1 cellular context compared by ENCODE assay signal in the genomic region with DNA sequence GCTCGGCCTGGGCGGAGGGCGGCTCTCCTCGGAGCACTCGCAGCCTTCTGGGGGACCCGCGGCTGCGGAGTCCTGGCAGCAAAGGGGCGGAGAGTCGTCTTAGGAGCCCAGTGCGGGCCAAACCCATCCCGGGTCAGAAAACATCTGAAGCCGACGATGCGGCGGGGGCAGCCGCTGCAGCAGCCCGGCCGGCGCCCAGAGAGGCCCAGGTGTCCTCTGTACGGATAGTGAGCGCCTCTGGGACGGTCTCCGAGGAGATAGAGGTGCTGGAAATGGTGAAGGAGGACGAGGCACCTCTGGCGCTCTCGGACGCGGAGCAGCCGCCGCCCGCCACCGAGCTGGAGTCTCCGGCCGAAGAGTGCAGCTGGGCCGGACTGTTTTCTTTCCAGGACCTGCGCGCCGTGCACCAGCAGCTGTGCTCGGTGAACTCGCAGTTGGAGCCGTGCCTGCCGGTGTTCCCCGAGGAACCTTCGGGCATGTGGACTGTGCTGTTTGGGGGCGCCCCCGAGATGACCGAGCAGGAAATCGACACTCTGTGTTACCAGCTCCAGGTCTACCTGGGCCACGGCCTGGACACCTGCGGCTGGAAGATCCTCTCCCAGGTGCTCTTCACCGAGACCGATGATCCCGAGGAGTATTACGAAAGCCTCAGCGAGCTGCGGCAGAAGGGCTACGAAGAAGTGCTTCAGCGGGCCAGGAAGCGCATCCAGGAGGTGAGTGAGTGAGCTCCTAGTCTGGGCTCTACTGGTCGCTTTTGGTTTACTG.
TF ChIP-seq lines count a peak whose summit lies in the region.

No MANE protein-coding gene starts in this region.

TF ChIP-seq in GM12878, 131 proteins besides CTCF, POLR2A, EP300 and RAD21 (continued from another document and continues in another):
- TF ChIP-seq, protein P1, sequence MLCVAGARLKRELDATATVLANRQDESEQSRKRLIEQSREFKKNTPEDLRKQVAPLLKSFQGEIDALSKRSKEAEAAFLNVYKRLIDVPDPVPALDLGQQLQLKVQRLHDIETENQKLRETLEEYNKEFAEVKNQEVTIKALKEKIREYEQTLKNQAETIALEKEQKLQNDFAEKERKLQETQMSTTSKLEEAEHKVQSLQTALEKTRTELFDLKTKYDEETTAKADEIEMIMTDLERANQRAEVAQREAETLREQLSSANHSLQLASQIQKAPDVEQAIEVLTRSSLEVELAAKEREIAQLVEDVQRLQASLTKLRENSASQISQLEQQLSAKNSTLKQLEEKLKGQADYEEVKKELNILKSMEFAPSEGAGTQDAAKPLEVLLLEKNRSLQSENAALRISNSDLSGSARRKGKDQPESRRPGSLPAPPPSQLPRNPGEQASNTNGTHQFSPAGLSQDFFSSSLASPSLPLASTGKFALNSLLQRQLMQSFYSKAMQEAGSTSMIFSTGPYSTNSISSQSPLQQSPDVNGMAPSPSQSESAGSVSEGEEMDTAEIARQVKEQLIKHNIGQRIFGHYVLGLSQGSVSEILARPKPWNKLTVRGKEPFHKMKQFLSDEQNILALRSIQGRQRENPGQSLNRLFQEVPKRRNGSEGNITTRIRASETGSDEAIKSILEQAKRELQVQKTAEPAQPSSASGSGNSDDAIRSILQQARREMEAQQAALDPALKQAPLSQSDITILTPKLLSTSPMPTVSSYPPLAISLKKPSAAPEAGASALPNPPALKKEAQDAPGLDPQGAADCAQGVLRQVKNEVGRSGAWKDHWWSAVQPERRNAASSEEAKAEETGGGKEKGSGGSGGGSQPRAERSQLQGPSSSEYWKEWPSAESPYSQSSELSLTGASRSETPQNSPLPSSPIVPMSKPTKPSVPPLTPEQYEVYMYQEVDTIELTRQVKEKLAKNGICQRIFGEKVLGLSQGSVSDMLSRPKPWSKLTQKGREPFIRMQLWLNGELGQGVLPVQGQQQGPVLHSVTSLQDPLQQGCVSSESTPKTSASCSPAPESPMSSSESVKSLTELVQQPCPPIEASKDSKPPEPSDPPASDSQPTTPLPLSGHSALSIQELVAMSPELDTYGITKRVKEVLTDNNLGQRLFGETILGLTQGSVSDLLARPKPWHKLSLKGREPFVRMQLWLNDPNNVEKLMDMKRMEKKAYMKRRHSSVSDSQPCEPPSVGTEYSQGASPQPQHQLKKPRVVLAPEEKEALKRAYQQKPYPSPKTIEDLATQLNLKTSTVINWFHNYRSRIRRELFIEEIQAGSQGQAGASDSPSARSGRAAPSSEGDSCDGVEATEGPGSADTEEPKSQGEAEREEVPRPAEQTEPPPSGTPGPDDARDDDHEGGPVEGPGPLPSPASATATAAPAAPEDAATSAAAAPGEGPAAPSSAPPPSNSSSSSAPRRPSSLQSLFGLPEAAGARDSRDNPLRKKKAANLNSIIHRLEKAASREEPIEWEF (IDR thresholded peaks at IDR 0.05; ENCODE audit: insufficient replicate concordance, low read depth, low read length): no peak
- TF ChIP-seq, protein P2, sequence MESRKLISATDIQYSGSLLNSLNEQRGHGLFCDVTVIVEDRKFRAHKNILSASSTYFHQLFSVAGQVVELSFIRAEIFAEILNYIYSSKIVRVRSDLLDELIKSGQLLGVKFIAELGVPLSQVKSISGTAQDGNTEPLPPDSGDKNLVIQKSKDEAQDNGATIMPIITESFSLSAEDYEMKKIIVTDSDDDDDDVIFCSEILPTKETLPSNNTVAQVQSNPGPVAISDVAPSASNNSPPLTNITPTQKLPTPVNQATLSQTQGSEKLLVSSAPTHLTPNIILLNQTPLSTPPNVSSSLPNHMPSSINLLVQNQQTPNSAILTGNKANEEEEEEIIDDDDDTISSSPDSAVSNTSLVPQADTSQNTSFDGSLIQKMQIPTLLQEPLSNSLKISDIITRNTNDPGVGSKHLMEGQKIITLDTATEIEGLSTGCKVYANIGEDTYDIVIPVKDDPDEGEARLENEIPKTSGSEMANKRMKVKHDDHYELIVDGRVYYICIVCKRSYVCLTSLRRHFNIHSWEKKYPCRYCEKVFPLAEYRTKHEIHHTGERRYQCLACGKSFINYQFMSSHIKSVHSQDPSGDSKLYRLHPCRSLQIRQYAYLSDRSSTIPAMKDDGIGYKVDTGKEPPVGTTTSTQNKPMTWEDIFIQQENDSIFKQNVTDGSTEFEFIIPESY (IDR thresholded peaks at IDR 0.05): no peak
- TF ChIP-seq NFIC (IDR thresholded peaks at IDR 0.05; ENCODE audit: low read depth, low read length) (peak; percentile 2; the same call in 1 of the 2 replicates), STAT3 (IDR thresholded peaks at IDR 0.05; ENCODE audit: low read depth, low read length) (no peak), MTA3 (IDR thresholded peaks at IDR 0.05; ENCODE audit: borderline replicate concordance, low read length) (no peak), TCF7 (IDR thresholded peaks at IDR 0.05; ENCODE audit: borderline replicate concordance) (no peak), CBX5 (IDR thresholded peaks at IDR 0.05; ENCODE audit: low read depth) (no peak), POLR2AphosphoS5 (IDR thresholded peaks at IDR 0.05; ENCODE audit: low read length) (no peak), MXI1 (IDR thresholded peaks at IDR 0.05; ENCODE audit: low read depth, low read length) (no peak), CREM (IDR thresholded peaks at IDR 0.05; ENCODE audit: low read depth) (no peak), YY1 (IDR thresholded peaks at IDR 0.05; ENCODE audit: low read depth, low read length) (no peak; the same call in 1 of the 2 replicates), HCFC1 (IDR thresholded peaks at IDR 0.05; ENCODE audit: low read length) (no peak), HDAC2 (IDR thresholded peaks at IDR 0.05) (no peak), NR2C1 (IDR thresholded peaks at IDR 0.05) (no peak), TBL1XR1 (IDR thresholded peaks at IDR 0.05; ENCODE audit: low read depth, low read length) (no peak), SUPT20H (IDR thresholded peaks at IDR 0.05; ENCODE audit: borderline replicate concordance, control insufficient read depth, low read depth, low read length) (no peak), SP1 (IDR thresholded peaks at IDR 0.05; ENCODE audit: low read depth, low read length) (no peak), NR2C2 (IDR thresholded peaks at IDR 0.05; ENCODE audit: borderline replicate concordance, control insufficient read depth, insufficient read length, low read depth) (no peak), TAF1 (IDR thresholded peaks at IDR 0.05; ENCODE audit: borderline replicate concordance, low read depth, low read length) (0 out of 2 replicates have a peak, but pooled peaks have one; percentile 0), RUNX3 (IDR thresholded peaks at IDR 0.05; ENCODE audit: low read length) (0 out of 2 replicates have a peak, but pooled peaks have one; percentile 4), ZNF622 (IDR thresholded peaks at IDR 0.05) (no peak), KAT2A (conservative IDR thresholded peaks at IDR 0.05; ENCODE audit: control insufficient read depth, low read depth, low read length) (no peak)
- TF ChIP-seq, protein P3, sequence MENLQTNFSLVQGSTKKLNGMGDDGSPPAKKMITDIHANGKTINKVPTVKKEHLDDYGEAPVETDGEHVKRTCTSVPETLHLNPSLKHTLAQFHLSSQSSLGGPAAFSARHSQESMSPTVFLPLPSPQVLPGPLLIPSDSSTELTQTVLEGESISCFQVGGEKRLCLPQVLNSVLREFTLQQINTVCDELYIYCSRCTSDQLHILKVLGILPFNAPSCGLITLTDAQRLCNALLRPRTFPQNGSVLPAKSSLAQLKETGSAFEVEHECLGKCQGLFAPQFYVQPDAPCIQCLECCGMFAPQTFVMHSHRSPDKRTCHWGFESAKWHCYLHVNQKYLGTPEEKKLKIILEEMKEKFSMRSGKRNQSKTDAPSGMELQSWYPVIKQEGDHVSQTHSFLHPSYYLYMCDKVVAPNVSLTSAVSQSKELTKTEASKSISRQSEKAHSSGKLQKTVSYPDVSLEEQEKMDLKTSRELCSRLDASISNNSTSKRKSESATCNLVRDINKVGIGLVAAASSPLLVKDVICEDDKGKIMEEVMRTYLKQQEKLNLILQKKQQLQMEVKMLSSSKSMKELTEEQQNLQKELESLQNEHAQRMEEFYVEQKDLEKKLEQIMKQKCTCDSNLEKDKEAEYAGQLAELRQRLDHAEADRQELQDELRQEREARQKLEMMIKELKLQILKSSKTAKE (IDR thresholded peaks at IDR 0.05; ENCODE audit: low read depth, poor library complexity, severe bottlenecking): no peak
- TF ChIP-seq, protein P4, sequence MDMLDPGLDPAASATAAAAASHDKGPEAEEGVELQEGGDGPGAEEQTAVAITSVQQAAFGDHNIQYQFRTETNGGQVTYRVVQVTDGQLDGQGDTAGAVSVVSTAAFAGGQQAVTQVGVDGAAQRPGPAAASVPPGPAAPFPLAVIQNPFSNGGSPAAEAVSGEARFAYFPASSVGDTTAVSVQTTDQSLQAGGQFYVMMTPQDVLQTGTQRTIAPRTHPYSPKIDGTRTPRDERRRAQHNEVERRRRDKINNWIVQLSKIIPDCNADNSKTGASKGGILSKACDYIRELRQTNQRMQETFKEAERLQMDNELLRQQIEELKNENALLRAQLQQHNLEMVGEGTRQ (IDR thresholded peaks at IDR 0.05; ENCODE audit: borderline replicate concordance, low read depth, low read length): no peak
- TF ChIP-seq, protein P5, sequence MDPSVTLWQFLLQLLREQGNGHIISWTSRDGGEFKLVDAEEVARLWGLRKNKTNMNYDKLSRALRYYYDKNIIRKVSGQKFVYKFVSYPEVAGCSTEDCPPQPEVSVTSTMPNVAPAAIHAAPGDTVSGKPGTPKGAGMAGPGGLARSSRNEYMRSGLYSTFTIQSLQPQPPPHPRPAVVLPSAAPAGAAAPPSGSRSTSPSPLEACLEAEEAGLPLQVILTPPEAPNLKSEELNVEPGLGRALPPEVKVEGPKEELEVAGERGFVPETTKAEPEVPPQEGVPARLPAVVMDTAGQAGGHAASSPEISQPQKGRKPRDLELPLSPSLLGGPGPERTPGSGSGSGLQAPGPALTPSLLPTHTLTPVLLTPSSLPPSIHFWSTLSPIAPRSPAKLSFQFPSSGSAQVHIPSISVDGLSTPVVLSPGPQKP (IDR thresholded peaks at IDR 0.05; ENCODE audit: low read depth, low read length): no peak; the same call in 1 of the 2 replicates
- TF ChIP-seq, protein P6, sequence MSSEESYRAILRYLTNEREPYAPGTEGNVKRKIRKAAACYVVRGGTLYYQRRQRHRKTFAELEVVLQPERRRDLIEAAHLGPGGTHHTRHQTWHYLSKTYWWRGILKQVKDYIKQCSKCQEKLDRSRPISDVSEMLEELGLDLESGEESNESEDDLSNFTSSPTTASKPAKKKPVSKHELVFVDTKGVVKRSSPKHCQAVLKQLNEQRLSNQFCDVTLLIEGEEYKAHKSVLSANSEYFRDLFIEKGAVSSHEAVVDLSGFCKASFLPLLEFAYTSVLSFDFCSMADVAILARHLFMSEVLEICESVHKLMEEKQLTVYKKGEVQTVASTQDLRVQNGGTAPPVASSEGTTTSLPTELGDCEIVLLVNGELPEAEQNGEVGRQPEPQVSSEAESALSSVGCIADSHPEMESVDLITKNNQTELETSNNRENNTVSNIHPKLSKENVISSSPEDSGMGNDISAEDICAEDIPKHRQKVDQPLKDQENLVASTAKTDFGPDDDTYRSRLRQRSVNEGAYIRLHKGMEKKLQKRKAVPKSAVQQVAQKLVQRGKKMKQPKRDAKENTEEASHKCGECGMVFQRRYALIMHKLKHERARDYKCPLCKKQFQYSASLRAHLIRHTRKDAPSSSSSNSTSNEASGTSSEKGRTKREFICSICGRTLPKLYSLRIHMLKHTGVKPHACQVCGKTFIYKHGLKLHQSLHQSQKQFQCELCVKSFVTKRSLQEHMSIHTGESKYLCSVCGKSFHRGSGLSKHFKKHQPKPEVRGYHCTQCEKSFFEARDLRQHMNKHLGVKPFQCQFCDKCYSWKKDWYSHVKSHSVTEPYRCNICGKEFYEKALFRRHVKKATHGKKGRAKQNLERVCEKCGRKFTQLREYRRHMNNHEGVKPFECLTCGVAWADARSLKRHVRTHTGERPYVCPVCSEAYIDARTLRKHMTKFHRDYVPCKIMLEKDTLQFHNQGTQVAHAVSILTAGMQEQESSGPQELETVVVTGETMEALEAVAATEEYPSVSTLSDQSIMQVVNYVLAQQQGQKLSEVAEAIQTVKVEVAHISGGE (CRISPR knock-in tag; IDR thresholded peaks at IDR 0.05): no peak
- TF ChIP-seq, protein P7, sequence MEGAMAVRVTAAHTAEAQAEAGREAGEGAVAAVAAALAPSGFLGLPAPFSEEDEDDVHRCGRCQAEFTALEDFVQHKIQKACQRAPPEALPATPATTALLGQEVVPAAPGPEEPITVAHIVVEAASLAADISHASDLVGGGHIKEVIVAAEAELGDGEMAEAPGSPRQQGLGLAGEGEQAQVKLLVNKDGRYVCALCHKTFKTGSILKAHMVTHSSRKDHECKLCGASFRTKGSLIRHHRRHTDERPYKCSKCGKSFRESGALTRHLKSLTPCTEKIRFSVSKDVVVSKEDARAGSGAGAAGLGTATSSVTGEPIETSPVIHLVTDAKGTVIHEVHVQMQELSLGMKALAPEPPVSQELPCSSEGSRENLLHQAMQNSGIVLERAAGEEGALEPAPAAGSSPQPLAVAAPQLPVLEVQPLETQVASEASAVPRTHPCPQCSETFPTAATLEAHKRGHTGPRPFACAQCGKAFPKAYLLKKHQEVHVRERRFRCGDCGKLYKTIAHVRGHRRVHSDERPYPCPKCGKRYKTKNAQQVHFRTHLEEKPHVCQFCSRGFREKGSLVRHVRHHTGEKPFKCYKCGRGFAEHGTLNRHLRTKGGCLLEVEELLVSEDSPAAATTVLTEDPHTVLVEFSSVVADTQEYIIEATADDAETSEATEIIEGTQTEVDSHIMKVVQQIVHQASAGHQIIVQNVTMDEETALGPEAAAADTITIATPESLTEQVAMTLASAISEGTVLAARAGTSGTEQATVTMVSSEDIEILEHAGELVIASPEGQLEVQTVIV (IDR thresholded peaks at IDR 0.05; ENCODE audit: borderline replicate concordance, partially characterized antibody): no peak
- TF ChIP-seq, protein P8, sequence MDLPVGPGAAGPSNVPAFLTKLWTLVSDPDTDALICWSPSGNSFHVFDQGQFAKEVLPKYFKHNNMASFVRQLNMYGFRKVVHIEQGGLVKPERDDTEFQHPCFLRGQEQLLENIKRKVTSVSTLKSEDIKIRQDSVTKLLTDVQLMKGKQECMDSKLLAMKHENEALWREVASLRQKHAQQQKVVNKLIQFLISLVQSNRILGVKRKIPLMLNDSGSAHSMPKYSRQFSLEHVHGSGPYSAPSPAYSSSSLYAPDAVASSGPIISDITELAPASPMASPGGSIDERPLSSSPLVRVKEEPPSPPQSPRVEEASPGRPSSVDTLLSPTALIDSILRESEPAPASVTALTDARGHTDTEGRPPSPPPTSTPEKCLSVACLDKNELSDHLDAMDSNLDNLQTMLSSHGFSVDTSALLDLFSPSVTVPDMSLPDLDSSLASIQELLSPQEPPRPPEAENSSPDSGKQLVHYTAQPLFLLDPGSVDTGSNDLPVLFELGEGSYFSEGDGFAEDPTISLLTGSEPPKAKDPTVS (IDR thresholded peaks at IDR 0.05; ENCODE audit: low read depth, low read length): no peak
- TF ChIP-seq, protein P9, sequence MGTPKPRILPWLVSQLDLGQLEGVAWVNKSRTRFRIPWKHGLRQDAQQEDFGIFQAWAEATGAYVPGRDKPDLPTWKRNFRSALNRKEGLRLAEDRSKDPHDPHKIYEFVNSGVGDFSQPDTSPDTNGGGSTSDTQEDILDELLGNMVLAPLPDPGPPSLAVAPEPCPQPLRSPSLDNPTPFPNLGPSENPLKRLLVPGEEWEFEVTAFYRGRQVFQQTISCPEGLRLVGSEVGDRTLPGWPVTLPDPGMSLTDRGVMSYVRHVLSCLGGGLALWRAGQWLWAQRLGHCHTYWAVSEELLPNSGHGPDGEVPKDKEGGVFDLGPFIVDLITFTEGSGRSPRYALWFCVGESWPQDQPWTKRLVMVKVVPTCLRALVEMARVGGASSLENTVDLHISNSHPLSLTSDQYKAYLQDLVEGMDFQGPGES (IDR thresholded peaks at IDR 0.05): no peak
